ENCODE assay signal across 30 cellular contexts in the genomic region with DNA sequence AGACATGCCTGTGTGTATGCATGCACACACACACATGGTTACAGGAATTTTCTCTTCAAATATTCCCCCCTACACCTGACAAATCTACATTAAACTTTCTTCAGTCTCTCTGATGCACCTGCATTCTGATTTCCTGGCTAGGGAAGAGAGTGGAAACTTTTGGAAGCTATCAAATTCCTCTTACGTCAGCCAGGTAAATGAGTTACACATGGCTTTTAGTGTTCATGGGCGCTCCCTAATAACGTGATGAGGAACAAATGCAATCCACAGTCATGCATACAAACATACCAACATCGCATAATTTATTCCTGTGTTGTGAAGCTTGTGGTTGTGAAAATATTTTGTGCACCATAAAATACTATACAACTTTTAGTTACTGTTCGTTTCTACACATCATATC. TPM values are rescaled to one million over a fixed set of nuclear protein-coding genes. Genes with fewer than 3 reads are reported as not detected.
"Had no signal": no experiment of that assay in that cellular context is flagged by ENCODE, and none has a peak within 500 bp of the region (broad histone marks: within the 10 kb centered on the region; RNA-seq: fewer than 3 reads in every experiment).

No MANE protein-coding gene starts in this region.

- H3K9me3 ChIP-seq: colonic mucosa, esophagus squamous epithelium, gastroesophageal sphincter had no signal

- H3K36me3 ChIP-seq: colonic mucosa, esophagus squamous epithelium, gastroesophageal sphincter had no signal

- DNase-seq: activated CD4-positive, alpha-beta T cell treated with anti-CD3 and anti-CD28 coated beads for 48 hours; activated CD4-positive, alpha-beta T cell treated with anti-CD3 and anti-CD28 coated beads, Interleukin-2, amount 50 U/mL, for 1 hour; activated CD4-positive, alpha-beta T cell treated with anti-CD3 and anti-CD28 coated beads, Interleukin-2, amount 50 U/mL, for 48 hours; activated CD8-positive, alpha-beta memory T cell treated with anti-CD3 and anti-CD28 coated beads for 24 hours; activated CD8-positive, alpha-beta T cell treated with anti-CD3 and anti-CD28 coated beads for 36 hours; activated effector memory CD4-positive, alpha-beta T cell treated with Interleukin-2 at 50 U/mL for 16 hours; activated gamma-delta T cell treated with Interleukin-2 at 50 U/mL for 16 hours; activated naive CD4-positive, alpha-beta T cell treated with anti-CD3 and anti-CD28 coated beads, Interleukin-2, amount 50 U/mL, for 16 hours; activated naive CD4-positive, alpha-beta T cell treated with Interleukin-2 at 50 U/mL for 16 hours; activated T-cell treated with anti-CD3 and anti-CD28 coated beads, Interleukin-2, amount 50 U/mL, for 4 hours; amniotic stem cell; anterior cingulate cortex; caudate nucleus; cerebellar nuclear complex; colonic mucosa; effector CD8-positive, alpha-beta T cell; esophagus squamous epithelium; foreskin melanocyte; T-helper 2 cell had no signal

- H3K27me3 ChIP-seq: colonic mucosa, esophagus squamous epithelium, gastroesophageal sphincter had no signal

- H3K4me1 ChIP-seq: colonic mucosa, esophagus squamous epithelium, gastroesophageal sphincter had no signal

- H3K4me3 ChIP-seq: colonic mucosa, esophagus squamous epithelium, gastroesophageal sphincter had no signal

- ATAC-seq: activated CD8-positive, alpha-beta T cell treated with anti-CD3 and anti-CD28 coated beads for 36 hours; activated T-cell treated with anti-CD3 and anti-CD28 coated beads, Interleukin-2, amount 50 U/mL, for 4 hours; activated T-helper 17 cell treated with anti-CD3 and anti-CD28 coated beads, Interleukin-2, amount 50 U/mL, for 72 hours; gastroesophageal sphincter; WTC11 had no signal

- H3K27ac ChIP-seq: colonic mucosa, epithelial cell of prostate, esophagus squamous epithelium, gastroesophageal sphincter, VCaP had no signal

RNA-seq across cellular contexts. Expression of gene BMP3, which starts 34.9 kb away (rescaled TPM):
- total RNA-seq: activated CD8-positive, alpha-beta T cell treated with anti-CD3 and anti-CD28 coated beads for 36 hours; activated T-cell treated with anti-CD3 and anti-CD28 coated beads, Interleukin-2, amount 50 U/mL, for 4 hours; astrocyte; dermis microvascular lymphatic vessel endothelial cell; endothelial cell of umbilical vein; fibroblast of villous mesenchyme; glomerular endothelial cell; T-helper 1 cell treated with Interleukin-12 subunit alpha and Interleukin-12 subunit beta and Interleukin-4 antibody, amounts not matched to agents 30 ng/mL and 1 ng/mL, for 36 hours had no signal
